Comparison of ENCODE assay signal across 1 cellular context in the genomic region with DNA sequence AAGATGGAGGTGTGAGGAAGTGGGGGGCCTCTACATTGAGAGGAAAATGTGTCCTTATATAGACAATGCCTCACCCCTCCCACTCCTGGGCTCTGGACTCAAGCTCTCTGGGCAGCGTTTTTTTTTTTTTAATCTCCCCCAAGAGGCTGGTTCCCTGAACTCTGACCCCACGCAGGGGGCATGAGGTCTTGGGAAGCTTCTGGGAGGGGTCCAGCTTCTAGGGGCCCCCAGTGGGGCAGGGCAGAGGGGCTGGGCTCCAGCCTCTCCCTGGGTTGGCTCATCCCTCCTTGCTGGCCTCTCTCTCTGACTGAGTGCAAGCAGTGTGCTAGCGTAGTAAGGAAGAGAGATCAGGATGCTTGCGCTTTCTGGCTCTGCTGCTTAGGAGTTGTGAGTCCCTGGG.
TF ChIP-seq lines count a peak whose summit lies in the region.

No MANE protein-coding gene starts in this region.

TF ChIP-seq in H1, 55 proteins besides CTCF, POLR2A, EP300 and RAD21:
- no peak for TF ChIP-seq PHF8 (conservative IDR thresholded peaks at IDR 0.05; ENCODE audit: low read depth, low read length)
- no peak for TF ChIP-seq POLR2AphosphoS5 (IDR thresholded peaks at IDR 0.05; ENCODE audit: low read depth, low read length)
- TF ChIP-seq, protein P1, sequence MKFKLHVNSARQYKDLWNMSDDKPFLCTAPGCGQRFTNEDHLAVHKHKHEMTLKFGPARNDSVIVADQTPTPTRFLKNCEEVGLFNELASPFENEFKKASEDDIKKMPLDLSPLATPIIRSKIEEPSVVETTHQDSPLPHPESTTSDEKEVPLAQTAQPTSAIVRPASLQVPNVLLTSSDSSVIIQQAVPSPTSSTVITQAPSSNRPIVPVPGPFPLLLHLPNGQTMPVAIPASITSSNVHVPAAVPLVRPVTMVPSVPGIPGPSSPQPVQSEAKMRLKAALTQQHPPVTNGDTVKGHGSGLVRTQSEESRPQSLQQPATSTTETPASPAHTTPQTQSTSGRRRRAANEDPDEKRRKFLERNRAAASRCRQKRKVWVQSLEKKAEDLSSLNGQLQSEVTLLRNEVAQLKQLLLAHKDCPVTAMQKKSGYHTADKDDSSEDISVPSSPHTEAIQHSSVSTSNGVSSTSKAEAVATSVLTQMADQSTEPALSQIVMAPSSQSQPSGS (IDR thresholded peaks at IDR 0.05; ENCODE audit: low read length) = no peak
- TF ChIP-seq HDAC6 (IDR thresholded peaks at IDR 0.05; ENCODE audit: low read depth, low read length) = no peak
- TF ChIP-seq SIRT6 (IDR thresholded peaks at IDR 0.05; ENCODE audit: low read length) = no peak
